In genomic region chr22:20430641-20431519, GRCh38 we compare ENCODE assay signal across 8 cellular contexts. TPM values are rescaled to one million over a fixed set of nuclear protein-coding genes. Genes with fewer than 3 reads are reported as not detected.
DNase-seq lines count a peak whose midpoint lies in the region; ATAC-seq and TF ChIP-seq lines count a peak whose summit lies in the region.

No MANE protein-coding gene starts in this region.

- H3K4me3 ChIP-seq in lower lobe of right lung = peak overlapping the region; percentile 54

- peaks cover 22% of the 10 kb centered on the region for H3K4me1 ChIP-seq in lower lobe of right lung

- H3K27me3 Mint-ChIP-seq in chondrocyte (ENCODE audit: low read depth) = no peaks in the 10 kb centered on the region

- no peak overlapping the region for H3K4me3 Mint-ChIP-seq in chondrocyte (ENCODE audit: unreplicated experiment)

- no peak overlapping the region for H3K27ac ChIP-seq in lower lobe of right lung

- H3K36me3 Mint-ChIP-seq in chondrocyte (ENCODE audit: low read depth) = peaks cover 9% of the 10 kb centered on the region

- H3K4me1 Mint-ChIP-seq in chondrocyte (ENCODE audit: low read depth) = peaks cover 28% of the 10 kb centered on the region

- peak; percentile 14 for DNase-seq in NCI-H345 (lab: John Stamatoyannopoulos, UW)
- DNase-seq in NCI-H345 treated with DMSO at 0.1 percent for 48 hours (lab: John Stamatoyannopoulos, UW; ENCODE audit: unreplicated experiment) = no peak
- DNase-seq in T-helper 22 cell (ENCODE audit: low read depth) = peak; percentile 29
- DNase-seq in chondrocyte (ENCODE audit: low spot score) = peak; percentile 90
- peak; percentile 70 for DNase-seq in lower lobe of right lung
- peak; percentile 28 to 61 (median 42) for DNase-seq in stimulated activated naive CD4-positive, alpha-beta T cell (lab: John Stamatoyannopoulos, UW)
- DNase-seq in GM10248 (ENCODE audit: extremely low spot score) = no peak

- TF ChIP-seq CTCF in chondrocyte (IDR thresholded peaks at IDR 0.05) (peak; percentile 64), lower lobe of right lung (IDR thresholded peaks at IDR 0.05) (peak; percentile 32), GM10248 (IDR thresholded peaks at IDR 0.05; ENCODE audit: control extremely low read depth, extremely low read depth, low read depth, missing control alignments) (no peak)

- POLR2A ChIA-PET in GM10248 (lab: Yijun Ruan, JAX) = no interaction called here

- CTCF ChIA-PET in GM10248 (lab: Yijun Ruan, JAX) = interaction anchor here (4.0 to 5.0 kb wide), 2 partner anchors 13 to 25 kb away, joined by 21 to 25 read pairs; no protein-coding TSS in a partner anchor

- peaks cover 16% of the 10 kb centered on the region for H3K36me3 ChIP-seq in lower lobe of right lung

- no peaks in the 10 kb centered on the region for H3K9me3 Mint-ChIP-seq in chondrocyte (ENCODE audit: low read depth)

- H3K27ac Mint-ChIP-seq in chondrocyte (ENCODE audit: unreplicated experiment) = no peak overlapping the region

- ATAC-seq in lower lobe of right lung (peak; percentile 64 to 73), HG02852 (IDR thresholded peaks at IDR 0.05; ENCODE audit: unreplicated experiment) (no peak)

- H3K27me3 ChIP-seq in lower lobe of right lung (ENCODE audit: low read depth) = peaks cover 53% of the 10 kb centered on the region

- no peaks in the 10 kb centered on the region for H3K9me3 ChIP-seq in lower lobe of right lung

- intact Hi-C loops in lower lobe of right lung (cut with DNase I) = no loop called here

RNA-seq across cellular contexts. Expression of gene SCARF2, which starts 6.7 kb away (rescaled TPM):
- total RNA-seq in chondrocyte = 56.5 to 88.8 TPM (median 86.5 TPM) in 3 replicates
- total RNA-seq in lower lobe of right lung = 12.6 TPM

RNA-seq across cellular contexts. Expression of gene ZNF74, which starts 36.9 kb away (rescaled TPM):
- 12.7 to 15.7 TPM (median 13.6 TPM) in 3 replicates for total RNA-seq in chondrocyte
- 12.3 TPM for total RNA-seq in lower lobe of right lung

Comparison
In these comparisons a context has a peak if more than half of its experiments do, and no peak if none do; other contexts are left out.
1. DNase-seq: peak in NCI-H345 (single experiment), T-helper 22 cell (single experiment), chondrocyte (single experiment), lower lobe of right lung (single experiment) and stimulated activated naive CD4-positive, alpha-beta T cell (6 of 6); none in NCI-H345 treated with DMSO at 0.1 percent for 48 hours (single experiment) and GM10248 (single experiment).